9 cellular contexts compared by ENCODE assay signal in genomic region chr2:46335966-46336436, GRCh38. TPM values are rescaled to one million over a fixed set of nuclear protein-coding genes. Genes with fewer than 3 reads are reported as not detected.
DNase-seq lines count a peak whose midpoint lies in the region; TF ChIP-seq lines count a peak whose summit lies in the region.
"Had no signal": no experiment of that assay in that cellular context is flagged by ENCODE, and none has a peak within 500 bp of the region (broad histone marks: within the 10 kb centered on the region; RNA-seq: fewer than 3 reads in every experiment).

No MANE protein-coding gene starts in this region.

- H3K4me1 Mint-ChIP-seq in chondrocyte (ENCODE audit: low read depth) = peaks cover 87% of the 10 kb centered on the region
- H3K4me1 Mint-ChIP-seq in activated T-cell treated with anti-CD3 and anti-CD28 coated beads, Interleukin-2, amount 50 U/mL, for 24 hours (ENCODE audit: low read depth) = peaks cover 20% of the 10 kb centered on the region

- H3K27ac Mint-ChIP-seq in chondrocyte (ENCODE audit: unreplicated experiment) = peak overlapping the region; percentile 99
- H3K27ac Mint-ChIP-seq in activated T-cell treated with anti-CD3 and anti-CD28 coated beads, Interleukin-2, amount 50 U/mL, for 24 hours = no peak overlapping the region
- H3K27ac Mint-ChIP-seq: IgD-negative memory B cell had no signal

- TF ChIP-seq CTCF in chondrocyte (IDR thresholded peaks at IDR 0.05) = no peak

- H3K9me3 Mint-ChIP-seq in chondrocyte (ENCODE audit: low read depth) = no peaks in the 10 kb centered on the region
- H3K9me3 Mint-ChIP-seq in activated T-cell treated with anti-CD3 and anti-CD28 coated beads, Interleukin-2, amount 50 U/mL, for 24 hours = no peaks in the 10 kb centered on the region
- H3K9me3 Mint-ChIP-seq: IgD-negative memory B cell had no signal

- H3K9me3 ChIP-seq in HUES48 (ENCODE audit: control insufficient read depth, insufficient read depth, low read length) = no peaks in the 10 kb centered on the region
- no peaks in the 10 kb centered on the region for H3K9me3 ChIP-seq in mesodermal cell (ENCODE audit: control insufficient read depth, low read length)

- H3K36me3 ChIP-seq in HUES48 (ENCODE audit: control insufficient read depth, insufficient read depth, low read length) = no peaks in the 10 kb centered on the region
- no peaks in the 10 kb centered on the region for H3K36me3 ChIP-seq in mesodermal cell (ENCODE audit: control insufficient read depth, insufficient read depth, low read length)

- no peak for DNase-seq in chondrocyte (ENCODE audit: low spot score)
- DNase-seq in NCI-H1092 (lab: John Stamatoyannopoulos, UW) = no peak
- no peak for DNase-seq in activated T-cell treated with anti-CD3 and anti-CD28 coated beads, Interleukin-2, amount 50 U/mL, for 24 hours
- no peak for DNase-seq in NOMO-1 treated with dmso at 0.1 percent for 144 hours (lab: John Stamatoyannopoulos, UW; ENCODE audit: unreplicated experiment)
- DNase-seq: OCI-M1 had no signal

- peak overlapping the region; percentile 68 for H3K4me3 Mint-ChIP-seq in chondrocyte (ENCODE audit: unreplicated experiment)
- no peak overlapping the region for H3K4me3 Mint-ChIP-seq in activated T-cell treated with anti-CD3 and anti-CD28 coated beads, Interleukin-2, amount 50 U/mL, for 24 hours

- H3K4me3 ChIP-seq in HUES48 (ENCODE audit: low read depth, low read length) (peak overlapping the region; percentile 35), mesodermal cell (ENCODE audit: extremely low read depth, insufficient read depth, low read length, poor library complexity, severe bottlenecking) (no peak overlapping the region)

- H3K27ac ChIP-seq in HUES48 (ENCODE audit: low read depth, low read length) (no peak overlapping the region), mesodermal cell (ENCODE audit: low read depth, low read length, severe bottlenecking) (peak overlapping the region; percentile 81), temporal lobe (ENCODE audit: low read depth, low read length) (peak overlapping the region; percentile 36)

- no peaks in the 10 kb centered on the region for H3K36me3 Mint-ChIP-seq in chondrocyte (ENCODE audit: low read depth)
- no peaks in the 10 kb centered on the region for H3K36me3 Mint-ChIP-seq in activated T-cell treated with anti-CD3 and anti-CD28 coated beads, Interleukin-2, amount 50 U/mL, for 24 hours (ENCODE audit: low read depth)

- no peaks in the 10 kb centered on the region for H3K27me3 Mint-ChIP-seq in chondrocyte (ENCODE audit: low read depth)
- H3K27me3 Mint-ChIP-seq in activated T-cell treated with anti-CD3 and anti-CD28 coated beads, Interleukin-2, amount 50 U/mL, for 24 hours = no peaks in the 10 kb centered on the region

- 55 to 60% methylated on average over 6 to 7 of the region's 7 CpGs for WGBS in mesodermal cell (ENCODE audit: insufficient coverage in 2 of 2), 2 experiments

- H3K4me1 ChIP-seq in HUES48 (ENCODE audit: control insufficient read depth, insufficient read depth, low read length) = peaks cover 26% of the 10 kb centered on the region
- H3K4me1 ChIP-seq in mesodermal cell (ENCODE audit: control insufficient read depth, insufficient read depth, low read length, poor library complexity, severe bottlenecking) = peaks cover 52% of the 10 kb centered on the region

- H3K27me3 ChIP-seq in HUES48 (ENCODE audit: control insufficient read depth, insufficient read depth, low read length) = peaks cover 11% of the 10 kb centered on the region

- no peak overlapping the region for H3K9ac ChIP-seq in HUES48 (ENCODE audit: low read depth, low read length)

RNA-seq across cellular contexts. Expression of gene EPAS1, which starts 38.8 kb away (rescaled TPM):
- 14.5 to 126 TPM (median 122 TPM) in 3 replicates for total RNA-seq in chondrocyte
- 30.8 TPM for polyA plus RNA-seq in mesodermal cell (2013, experiment 1 of 2)
- 36.3 TPM for polyA plus RNA-seq in mesodermal cell (2013, experiment 2 of 2)
- total RNA-seq in temporal lobe = 13.5 TPM
- polyA plus RNA-seq: IgD-negative memory B cell had no signal
